ENCODE assay signal across 1 cellular context in the genomic region with DNA sequence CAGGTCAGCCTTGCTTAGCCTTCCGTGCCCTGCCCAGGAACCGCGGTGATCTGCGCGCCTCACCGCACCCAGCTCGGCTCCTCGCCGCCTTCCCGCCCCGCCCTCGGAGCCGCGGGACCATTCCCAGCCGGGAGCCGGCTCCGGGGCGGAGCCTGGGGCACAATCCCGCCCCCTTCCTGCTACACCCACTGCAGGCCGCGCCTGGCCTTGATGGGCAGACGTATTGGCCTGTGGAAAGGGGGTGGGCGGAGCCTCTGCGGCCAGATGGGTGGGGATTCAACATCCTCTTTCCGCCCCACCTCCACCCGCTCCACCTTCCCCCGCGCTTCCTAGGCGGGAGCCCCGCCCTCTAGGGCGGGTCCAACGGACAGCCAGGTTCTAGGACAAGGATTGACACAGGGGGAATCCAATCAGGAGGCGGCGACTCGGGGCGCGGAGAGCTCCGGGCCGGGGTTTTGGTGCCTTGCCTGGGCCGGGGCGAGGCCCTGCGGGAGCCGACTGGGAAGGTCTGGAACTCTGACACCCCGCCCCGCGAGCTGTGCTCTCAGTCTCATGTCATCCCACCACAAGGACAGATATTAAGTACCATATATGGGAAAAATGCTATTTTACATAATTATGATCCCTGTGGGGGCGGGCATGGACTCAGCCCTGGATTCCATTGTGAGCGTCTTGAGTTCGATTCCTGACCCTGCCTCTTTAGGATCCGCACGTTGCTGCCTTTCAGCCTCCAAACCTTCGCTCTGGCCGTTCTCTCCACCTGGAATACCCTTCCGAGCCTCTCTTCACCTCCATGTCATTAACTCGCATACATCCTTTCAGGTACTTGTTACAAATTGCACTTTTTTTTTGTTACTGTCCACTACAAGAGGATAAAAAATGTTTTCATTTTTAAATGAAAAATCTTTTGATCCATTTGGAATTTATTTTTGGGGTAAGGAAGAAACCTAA.
A peak's percentile ranks its signal among the peaks of the same experiment; 100 is the strongest.
TF ChIP-seq lines count a peak whose summit lies in the region.

A gene (minus strand): TSS at position 54 of the 951 bp plus-strand sequence. CDS start 38,731 bp downstream, outside the sequence.

TF ChIP-seq in HEK293, 187 proteins besides CTCF, POLR2A, EP300 and RAD21 (continued from another document):
- TF ChIP-seq, protein P1, sequence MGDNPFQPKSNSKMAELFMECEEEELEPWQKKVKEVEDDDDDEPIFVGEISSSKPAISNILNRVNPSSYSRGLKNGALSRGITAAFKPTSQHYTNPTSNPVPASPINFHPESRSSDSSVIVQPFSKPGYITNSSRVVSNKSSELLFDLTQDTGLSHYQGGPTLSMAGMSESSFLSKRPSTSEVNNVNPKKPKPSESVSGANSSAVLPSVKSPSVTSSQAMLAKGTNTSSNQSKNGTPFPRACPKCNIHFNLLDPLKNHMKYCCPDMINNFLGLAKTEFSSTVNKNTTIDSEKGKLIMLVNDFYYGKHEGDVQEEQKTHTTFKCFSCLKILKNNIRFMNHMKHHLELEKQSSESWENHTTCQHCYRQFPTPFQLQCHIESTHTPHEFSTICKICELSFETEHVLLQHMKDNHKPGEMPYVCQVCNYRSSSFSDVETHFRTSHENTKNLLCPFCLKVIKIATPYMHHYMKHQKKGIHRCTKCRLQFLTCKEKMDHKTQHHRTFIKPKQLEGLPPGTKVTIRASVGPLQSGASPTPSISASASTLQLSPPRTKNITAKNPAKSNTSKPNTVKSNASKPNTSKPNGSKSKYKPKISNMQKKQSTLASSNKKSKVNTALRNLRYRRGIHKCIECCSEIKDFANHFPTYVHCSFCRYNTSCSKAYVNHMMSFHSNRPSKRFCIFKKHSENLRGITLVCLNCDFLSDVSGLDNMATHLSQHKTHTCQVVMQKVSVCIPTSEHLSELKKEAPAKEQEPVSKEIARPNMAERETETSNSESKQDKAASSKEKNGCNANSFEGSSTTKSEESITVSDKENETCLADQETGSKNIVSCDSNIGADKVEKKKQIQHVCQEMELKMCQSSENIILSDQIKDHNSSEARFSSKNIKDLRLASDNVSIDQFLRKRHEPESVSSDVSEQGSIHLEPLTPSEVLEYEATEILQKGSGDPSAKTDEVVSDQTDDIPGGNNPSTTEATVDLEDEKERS (tag by site-specific recombination; IDR thresholded peaks at IDR 0.05): no peak
- no peak for TF ChIP-seq ZNF292 (tag by site-specific recombination; IDR thresholded peaks at IDR 0.05; ENCODE audit: borderline replicate concordance, low read depth)
- TF ChIP-seq TRIM28 (IDR thresholded peaks at IDR 0.05; ENCODE audit: borderline replicate concordance, low read length): no peak
- peak; percentile 88 for TF ChIP-seq ZBTB17 (tag by site-specific recombination; IDR thresholded peaks at IDR 0.05)
- TF ChIP-seq, protein P2, sequence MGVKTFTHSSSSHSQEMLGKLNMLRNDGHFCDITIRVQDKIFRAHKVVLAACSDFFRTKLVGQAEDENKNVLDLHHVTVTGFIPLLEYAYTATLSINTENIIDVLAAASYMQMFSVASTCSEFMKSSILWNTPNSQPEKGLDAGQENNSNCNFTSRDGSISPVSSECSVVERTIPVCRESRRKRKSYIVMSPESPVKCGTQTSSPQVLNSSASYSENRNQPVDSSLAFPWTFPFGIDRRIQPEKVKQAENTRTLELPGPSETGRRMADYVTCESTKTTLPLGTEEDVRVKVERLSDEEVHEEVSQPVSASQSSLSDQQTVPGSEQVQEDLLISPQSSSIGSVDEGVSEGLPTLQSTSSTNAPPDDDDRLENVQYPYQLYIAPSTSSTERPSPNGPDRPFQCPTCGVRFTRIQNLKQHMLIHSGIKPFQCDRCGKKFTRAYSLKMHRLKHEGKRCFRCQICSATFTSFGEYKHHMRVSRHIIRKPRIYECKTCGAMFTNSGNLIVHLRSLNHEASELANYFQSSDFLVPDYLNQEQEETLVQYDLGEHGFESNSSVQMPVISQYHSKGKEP (tag by site-specific recombination; IDR thresholded peaks at IDR 0.05): no peak
- TF ChIP-seq GLIS1 (tag by site-specific recombination; IDR thresholded peaks at IDR 0.05): peak; percentile 86
- TF ChIP-seq ZNF324 (tag by site-specific recombination; IDR thresholded peaks at IDR 0.05): no peak
- TF ChIP-seq, protein P3, sequence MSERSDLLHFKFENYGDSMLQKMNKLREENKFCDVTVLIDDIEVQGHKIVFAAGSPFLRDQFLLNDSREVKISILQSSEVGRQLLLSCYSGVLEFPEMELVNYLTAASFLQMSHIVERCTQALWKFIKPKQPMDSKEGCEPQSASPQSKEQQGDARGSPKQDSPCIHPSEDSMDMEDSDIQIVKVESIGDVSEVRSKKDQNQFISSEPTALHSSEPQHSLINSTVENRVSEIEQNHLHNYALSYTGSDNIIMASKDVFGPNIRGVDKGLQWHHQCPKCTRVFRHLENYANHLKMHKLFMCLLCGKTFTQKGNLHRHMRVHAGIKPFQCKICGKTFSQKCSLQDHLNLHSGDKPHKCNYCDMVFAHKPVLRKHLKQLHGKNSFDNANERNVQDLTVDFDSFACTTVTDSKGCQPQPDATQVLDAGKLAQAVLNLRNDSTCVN (tag by site-specific recombination; optimal IDR thresholded peaks at IDR 0.05): peak; percentile 91
- peak; percentile 64 for TF ChIP-seq ZNF24 (tag by site-specific recombination; IDR thresholded peaks at IDR 0.05)
- TF ChIP-seq, protein P4, sequence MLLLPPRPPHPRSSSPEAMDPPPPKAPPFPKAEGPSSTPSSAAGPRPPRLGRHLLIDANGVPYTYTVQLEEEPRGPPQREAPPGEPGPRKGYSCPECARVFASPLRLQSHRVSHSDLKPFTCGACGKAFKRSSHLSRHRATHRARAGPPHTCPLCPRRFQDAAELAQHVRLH (tag by site-specific recombination; IDR thresholded peaks at IDR 0.05): peak; percentile 72; the same call in 1 of the 2 replicates
- TF ChIP-seq EGR2 (tag by site-specific recombination; IDR thresholded peaks at IDR 0.05; ENCODE audit: low read depth): peak; percentile 64
- TF ChIP-seq, protein P5, sequence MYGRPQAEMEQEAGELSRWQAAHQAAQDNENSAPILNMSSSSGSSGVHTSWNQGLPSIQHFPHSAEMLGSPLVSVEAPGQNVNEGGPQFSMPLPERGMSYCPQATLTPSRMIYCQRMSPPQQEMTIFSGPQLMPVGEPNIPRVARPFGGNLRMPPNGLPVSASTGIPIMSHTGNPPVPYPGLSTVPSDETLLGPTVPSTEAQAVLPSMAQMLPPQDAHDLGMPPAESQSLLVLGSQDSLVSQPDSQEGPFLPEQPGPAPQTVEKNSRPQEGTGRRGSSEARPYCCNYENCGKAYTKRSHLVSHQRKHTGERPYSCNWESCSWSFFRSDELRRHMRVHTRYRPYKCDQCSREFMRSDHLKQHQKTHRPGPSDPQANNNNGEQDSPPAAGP (tag by site-specific recombination; IDR thresholded peaks at IDR 0.05): peak; percentile 52; the same call in 1 of the 2 replicates
- TF ChIP-seq SP3 (tag by site-specific recombination; IDR thresholded peaks at IDR 0.05): peak; percentile 99
- TF ChIP-seq, protein P6, sequence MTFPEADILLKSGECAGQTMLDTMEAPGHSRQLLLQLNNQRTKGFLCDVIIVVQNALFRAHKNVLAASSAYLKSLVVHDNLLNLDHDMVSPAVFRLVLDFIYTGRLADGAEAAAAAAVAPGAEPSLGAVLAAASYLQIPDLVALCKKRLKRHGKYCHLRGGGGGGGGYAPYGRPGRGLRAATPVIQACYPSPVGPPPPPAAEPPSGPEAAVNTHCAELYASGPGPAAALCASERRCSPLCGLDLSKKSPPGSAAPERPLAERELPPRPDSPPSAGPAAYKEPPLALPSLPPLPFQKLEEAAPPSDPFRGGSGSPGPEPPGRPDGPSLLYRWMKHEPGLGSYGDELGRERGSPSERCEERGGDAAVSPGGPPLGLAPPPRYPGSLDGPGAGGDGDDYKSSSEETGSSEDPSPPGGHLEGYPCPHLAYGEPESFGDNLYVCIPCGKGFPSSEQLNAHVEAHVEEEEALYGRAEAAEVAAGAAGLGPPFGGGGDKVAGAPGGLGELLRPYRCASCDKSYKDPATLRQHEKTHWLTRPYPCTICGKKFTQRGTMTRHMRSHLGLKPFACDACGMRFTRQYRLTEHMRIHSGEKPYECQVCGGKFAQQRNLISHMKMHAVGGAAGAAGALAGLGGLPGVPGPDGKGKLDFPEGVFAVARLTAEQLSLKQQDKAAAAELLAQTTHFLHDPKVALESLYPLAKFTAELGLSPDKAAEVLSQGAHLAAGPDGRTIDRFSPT (tag by site-specific recombination; IDR thresholded peaks at IDR 0.05): peak; percentile 20; the same call in 1 of the 2 replicates
- TF ChIP-seq ZNF132 (tag by site-specific recombination; IDR thresholded peaks at IDR 0.05; ENCODE audit: borderline replicate concordance): no peak
- peak; percentile 97 for TF ChIP-seq ZBTB20 (tag by site-specific recombination; IDR thresholded peaks at IDR 0.05)
- TF ChIP-seq SP7 (tag by site-specific recombination; IDR thresholded peaks at IDR 0.05): peak; percentile 41; the same call in 1 of the 2 replicates
- peak; percentile 100 for TF ChIP-seq KLF8 (tag by site-specific recombination; IDR thresholded peaks at IDR 0.05)
- TF ChIP-seq KLF9 (tag by site-specific recombination; IDR thresholded peaks at IDR 0.05; ENCODE audit: low read depth): peak; percentile 78
- no peak for TF ChIP-seq ZNF302 (tag by site-specific recombination; IDR thresholded peaks at IDR 0.05; ENCODE audit: low read depth)
- TF ChIP-seq GLI4 (tag by site-specific recombination; IDR thresholded peaks at IDR 0.05): no peak
- TF ChIP-seq KLF1 (tag by site-specific recombination; IDR thresholded peaks at IDR 0.05): peak; percentile 81
